In the genomic region with DNA sequence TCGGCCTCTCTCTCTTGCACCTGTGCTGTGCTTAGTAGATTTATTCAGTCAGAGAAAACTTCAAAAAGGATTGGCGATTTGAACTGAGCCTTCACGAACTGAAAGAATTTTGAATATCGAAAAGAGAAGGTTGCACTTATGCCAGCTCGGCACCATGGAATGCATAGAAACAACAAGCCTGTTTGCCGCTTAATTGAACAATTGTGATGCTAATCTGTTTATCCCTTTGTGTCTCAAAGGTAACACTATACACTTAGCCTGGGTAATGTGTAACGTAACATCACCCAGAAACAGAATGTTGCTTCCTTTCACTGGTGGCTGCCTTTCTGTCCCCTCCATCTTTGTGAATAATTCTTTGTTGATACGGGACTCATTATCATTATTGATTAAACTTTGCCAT, we compare ENCODE assay signal across 13 cellular contexts.
"Had no signal": no experiment of that assay in that cellular context is flagged by ENCODE, and none has a peak within 500 bp of the region (broad histone marks: within the 10 kb centered on the region; RNA-seq: fewer than 3 reads in every experiment).

No MANE protein-coding gene starts in this region.

- H3K36me3 ChIP-seq: right atrium auricular region, tibial artery, uterus had no signal

- H3K79me2 ChIP-seq: parathyroid adenoma had no signal

- DNase-seq: activated CD4-positive, CD25-positive, alpha-beta regulatory T cell; activated gamma-delta T cell; activated naive CD8-positive, alpha-beta T cell treated with anti-CD3 and anti-CD28 coated beads, Interleukin-2, amount 10 ng/mL, durations not matched to agents 7 days and 5 days; activated T-cell treated with anti-CD3 and anti-CD28 coated beads, Interleukin-2, amount 50 U/mL, for 24 hours; anterior cingulate cortex; dorsolateral prefrontal cortex; T-helper 2 cell; tibial artery; uterus had no signal

- H3K27ac Mint-ChIP-seq: activated naive CD8-positive, alpha-beta T cell treated with anti-CD3 and anti-CD28 coated beads, Interleukin-2, amount 10 ng/mL, durations not matched to agents 7 days and 5 days; activated T-cell treated with anti-CD3 and anti-CD28 coated beads, Interleukin-2, amount 50 U/mL, for 24 hours; stimulated activated memory B cell treated with anti-CD40 and anti-IgM and Interleukin-4, amounts not matched to agents 10 μg/mL and 1 μg/mL and 100 μg/mL, for 72 hours had no signal

- H3K4me3 Mint-ChIP-seq: activated naive CD8-positive, alpha-beta T cell treated with anti-CD3 and anti-CD28 coated beads, Interleukin-2, amount 10 ng/mL, durations not matched to agents 7 days and 5 days; activated T-cell treated with anti-CD3 and anti-CD28 coated beads, Interleukin-2, amount 50 U/mL, for 24 hours; stimulated activated memory B cell treated with anti-CD40 and anti-IgM and Interleukin-4, amounts not matched to agents 10 μg/mL and 1 μg/mL and 100 μg/mL, for 72 hours had no signal

- H3K27me3 ChIP-seq: right atrium auricular region, uterus had no signal

- ATAC-seq: esophagus mucosa; stimulated activated memory B cell treated with anti-CD40 and anti-IgM and Interleukin-4, amounts not matched to agents 10 μg/mL and 1 μg/mL and 100 μg/mL, for 72 hours had no signal

- H3K9ac ChIP-seq: parathyroid adenoma had no signal

- H3K4me3 ChIP-seq: dorsolateral prefrontal cortex, right atrium auricular region, tibial artery, uterus had no signal

- H3K27ac ChIP-seq: dorsolateral prefrontal cortex, parathyroid adenoma, right atrium auricular region, tibial artery, uterus had no signal

- H3K4me1 ChIP-seq: parathyroid adenoma, right atrium auricular region, tibial artery, uterus had no signal

- H3K9me3 Mint-ChIP-seq: activated naive CD8-positive, alpha-beta T cell treated with anti-CD3 and anti-CD28 coated beads, Interleukin-2, amount 10 ng/mL, durations not matched to agents 7 days and 5 days; activated T-cell treated with anti-CD3 and anti-CD28 coated beads, Interleukin-2, amount 50 U/mL, for 24 hours; stimulated activated memory B cell treated with anti-CD40 and anti-IgM and Interleukin-4, amounts not matched to agents 10 μg/mL and 1 μg/mL and 100 μg/mL, for 72 hours had no signal

- H3K4me1 Mint-ChIP-seq: activated naive CD8-positive, alpha-beta T cell treated with anti-CD3 and anti-CD28 coated beads, Interleukin-2, amount 10 ng/mL, durations not matched to agents 7 days and 5 days; stimulated activated memory B cell treated with anti-CD40 and anti-IgM and Interleukin-4, amounts not matched to agents 10 μg/mL and 1 μg/mL and 100 μg/mL, for 72 hours had no signal

- H3K36me3 Mint-ChIP-seq: activated naive CD8-positive, alpha-beta T cell treated with anti-CD3 and anti-CD28 coated beads, Interleukin-2, amount 10 ng/mL, durations not matched to agents 7 days and 5 days; stimulated activated memory B cell treated with anti-CD40 and anti-IgM and Interleukin-4, amounts not matched to agents 10 μg/mL and 1 μg/mL and 100 μg/mL, for 72 hours had no signal

- H3K9me3 ChIP-seq: right atrium auricular region, tibial artery, uterus had no signal

- H2AFZ ChIP-seq: parathyroid adenoma had no signal
